In genomic region chr1:156814571-156815260, GRCh38 we compare ENCODE assay signal across 10 cellular contexts. TPM values are rescaled to one million over a fixed set of nuclear protein-coding genes. Genes with fewer than 3 reads are reported as not detected.
DNase-seq lines count a peak whose midpoint lies in the region; ATAC-seq lines count a peak whose summit lies in the region.
"Had no signal": no experiment of that assay in that cellular context is flagged by ENCODE, and none has a peak within 500 bp of the region (broad histone marks: within the 10 kb centered on the region; RNA-seq: fewer than 3 reads in every experiment).

No MANE protein-coding gene starts in this region.

- no peak overlapping the region for H3K4me3 ChIP-seq in NT2/D1 (ENCODE audit: insufficient read length, low read depth)
- H3K4me3 ChIP-seq in iPS-20b (ENCODE audit: low read length), result no peak overlapping the region

- DNase-seq in NT2/D1 (ENCODE audit: low read depth, low spot score), result no peak
- DNase-seq in activated T-helper 1 cell treated with anti-CD3 and anti-CD28 coated beads, Interleukin-12 subunit alpha, Interleukin-12 subunit beta, Interleukin-2, Interleukin-4 antibody, amounts not matched to agents 30 ng/mL and 10 ng/mL and 1 ng/mL, durations not matched to agents 14 hours and 24 hours and 36 hours (ENCODE audit: low spot score), result no peak
- DNase-seq in effector CD8-positive, alpha-beta T cell (lab: John Stamatoyannopoulos, UW), result no peak
- DNase-seq: NCI-H1694 treated with DMSO at 0.1 percent for 48 hours had no signal

- no peak for ATAC-seq in stimulated activated memory B cell treated with anti-CD40 and anti-IgM and Interleukin-4, amounts not matched to agents 10 μg/mL and 1 μg/mL and 100 μg/mL, for 72 hours
- no peak for ATAC-seq in HG02973 (IDR thresholded peaks at IDR 0.05; ENCODE audit: unreplicated experiment)
- no peak for ATAC-seq in HG02884 (IDR thresholded peaks at IDR 0.05; ENCODE audit: unreplicated experiment)
- ATAC-seq in HG03432 (IDR thresholded peaks at IDR 0.05; ENCODE audit: unreplicated experiment), result no peak

- H3K27ac Mint-ChIP-seq in activated T-helper 1 cell treated with anti-CD3 and anti-CD28 coated beads, Interleukin-12 subunit alpha, Interleukin-12 subunit beta, Interleukin-2, Interleukin-4 antibody, amounts not matched to agents 30 ng/mL and 10 ng/mL and 1 ng/mL, durations not matched to agents 14 hours and 24 hours and 36 hours, result peak overlapping the region; percentile 100
- H3K27ac Mint-ChIP-seq in stimulated activated memory B cell treated with anti-CD40 and anti-IgM and Interleukin-4, amounts not matched to agents 10 μg/mL and 1 μg/mL and 100 μg/mL, for 72 hours, result peak overlapping the region; percentile 61

- peak overlapping the region; percentile 85 for H3K4me3 Mint-ChIP-seq in activated T-helper 1 cell treated with anti-CD3 and anti-CD28 coated beads, Interleukin-12 subunit alpha, Interleukin-12 subunit beta, Interleukin-2, Interleukin-4 antibody, amounts not matched to agents 30 ng/mL and 10 ng/mL and 1 ng/mL, durations not matched to agents 14 hours and 24 hours and 36 hours
- H3K4me3 Mint-ChIP-seq in stimulated activated memory B cell treated with anti-CD40 and anti-IgM and Interleukin-4, amounts not matched to agents 10 μg/mL and 1 μg/mL and 100 μg/mL, for 72 hours, result peak overlapping the region; percentile 18

- intact Hi-C loops in activated T-helper 1 cell treated with anti-CD3 and anti-CD28 coated beads, Interleukin-12 subunit alpha, Interleukin-12 subunit beta, Interleukin-2, Interleukin-4 antibody, amounts not matched to agents 30 ng/mL and 10 ng/mL and 1 ng/mL, durations not matched to agents 14 hours and 24 hours and 36 hours (cut with micrococcal nuclease), result loop anchor here (1.0 to 10.0 kb wide), 6 partner anchors 8 to 320 kb away; partner anchors contain the start of genes ETV3, LRRC71 and MEF2D

- H3K36me3 Mint-ChIP-seq in activated T-helper 1 cell treated with anti-CD3 and anti-CD28 coated beads, Interleukin-12 subunit alpha, Interleukin-12 subunit beta, Interleukin-2, Interleukin-4 antibody, amounts not matched to agents 30 ng/mL and 10 ng/mL and 1 ng/mL, durations not matched to agents 14 hours and 24 hours and 36 hours (ENCODE audit: low read depth), result peaks cover 57% of the 10 kb centered on the region
- H3K36me3 Mint-ChIP-seq in stimulated activated memory B cell treated with anti-CD40 and anti-IgM and Interleukin-4, amounts not matched to agents 10 μg/mL and 1 μg/mL and 100 μg/mL, for 72 hours, result peaks cover 15% of the 10 kb centered on the region

- H3K4me1 ChIP-seq in NT2/D1 (ENCODE audit: insufficient read depth, insufficient read length) (peaks cover 41% of the 10 kb centered on the region), iPS-20b (ENCODE audit: insufficient read depth, low read length) (peaks cover 11% of the 10 kb centered on the region; the same call in 1 of the 2 replicates)

- H3K27me3 ChIP-seq in NT2/D1 (ENCODE audit: insufficient read depth, insufficient read length) (peaks cover 23% of the 10 kb centered on the region), iPS-20b (ENCODE audit: insufficient read depth, low read length) (peaks cover 64% of the 10 kb centered on the region)

- H3K27me3 Mint-ChIP-seq in activated T-helper 1 cell treated with anti-CD3 and anti-CD28 coated beads, Interleukin-12 subunit alpha, Interleukin-12 subunit beta, Interleukin-2, Interleukin-4 antibody, amounts not matched to agents 30 ng/mL and 10 ng/mL and 1 ng/mL, durations not matched to agents 14 hours and 24 hours and 36 hours (ENCODE audit: insufficient read depth), result no peaks in the 10 kb centered on the region
- H3K27me3 Mint-ChIP-seq in stimulated activated memory B cell treated with anti-CD40 and anti-IgM and Interleukin-4, amounts not matched to agents 10 μg/mL and 1 μg/mL and 100 μg/mL, for 72 hours, result no peaks in the 10 kb centered on the region

- peaks cover 68% of the 10 kb centered on the region for H3K4me1 Mint-ChIP-seq in activated T-helper 1 cell treated with anti-CD3 and anti-CD28 coated beads, Interleukin-12 subunit alpha, Interleukin-12 subunit beta, Interleukin-2, Interleukin-4 antibody, amounts not matched to agents 30 ng/mL and 10 ng/mL and 1 ng/mL, durations not matched to agents 14 hours and 24 hours and 36 hours (ENCODE audit: low read depth)
- H3K4me1 Mint-ChIP-seq in stimulated activated memory B cell treated with anti-CD40 and anti-IgM and Interleukin-4, amounts not matched to agents 10 μg/mL and 1 μg/mL and 100 μg/mL, for 72 hours, result peaks cover 41% of the 10 kb centered on the region

- no peaks in the 10 kb centered on the region for H3K9me3 Mint-ChIP-seq in activated T-helper 1 cell treated with anti-CD3 and anti-CD28 coated beads, Interleukin-12 subunit alpha, Interleukin-12 subunit beta, Interleukin-2, Interleukin-4 antibody, amounts not matched to agents 30 ng/mL and 10 ng/mL and 1 ng/mL, durations not matched to agents 14 hours and 24 hours and 36 hours
- H3K9me3 Mint-ChIP-seq in stimulated activated memory B cell treated with anti-CD40 and anti-IgM and Interleukin-4, amounts not matched to agents 10 μg/mL and 1 μg/mL and 100 μg/mL, for 72 hours, result no peaks in the 10 kb centered on the region

- H3K9ac ChIP-seq in NT2/D1 (ENCODE audit: insufficient read length, low read depth) (peak overlapping the region; percentile 68), iPS-20b (ENCODE audit: low read depth, low read length) (peak overlapping the region; percentile 77; the same call in 1 of the 2 replicates)

- H3K9me3 ChIP-seq in NT2/D1 (ENCODE audit: insufficient read depth, low read length), result no peaks in the 10 kb centered on the region
- H3K9me3 ChIP-seq in iPS-20b (ENCODE audit: insufficient read depth, low read depth, low read length), result no peaks in the 10 kb centered on the region

- H3K36me3 ChIP-seq in NT2/D1 (ENCODE audit: insufficient read depth, insufficient read length, low read length) (no peaks in the 10 kb centered on the region), iPS-20b (ENCODE audit: insufficient read depth, low read depth, low read length) (no peaks in the 10 kb centered on the region)

- H3K27ac ChIP-seq in iPS-20b (ENCODE audit: low read length), result no peak overlapping the region

RNA-seq across cellular contexts. Expression of gene SH2D2A, which starts 1.9 kb away (rescaled TPM):
- 283 and 286 TPM in 2 replicates for total RNA-seq in activated T-helper 1 cell treated with anti-CD3 and anti-CD28 coated beads, Interleukin-12 subunit alpha, Interleukin-12 subunit beta, Interleukin-2, Interleukin-4 antibody, amounts not matched to agents 30 ng/mL and 10 ng/mL and 1 ng/mL, durations not matched to agents 14 hours and 24 hours and 36 hours

RNA-seq across cellular contexts. Expression of gene INSRR, which starts 44.2 kb away (rescaled TPM):
- 0.65 and 0.78 TPM in 2 replicates for total RNA-seq in activated T-helper 1 cell treated with anti-CD3 and anti-CD28 coated beads, Interleukin-12 subunit alpha, Interleukin-12 subunit beta, Interleukin-2, Interleukin-4 antibody, amounts not matched to agents 30 ng/mL and 10 ng/mL and 1 ng/mL, durations not matched to agents 14 hours and 24 hours and 36 hours
- total RNA-seq: renal cortical epithelial cell had no signal

RNA-seq across cellular contexts. Expression of gene NTRK1, which starts 45.9 kb away (rescaled TPM):
- total RNA-seq in activated T-helper 1 cell treated with anti-CD3 and anti-CD28 coated beads, Interleukin-12 subunit alpha, Interleukin-12 subunit beta, Interleukin-2, Interleukin-4 antibody, amounts not matched to agents 30 ng/mL and 10 ng/mL and 1 ng/mL, durations not matched to agents 14 hours and 24 hours and 36 hours, result 49.1 and 49.8 TPM in 2 replicates
- total RNA-seq: renal cortical epithelial cell had no signal

RNA-seq across cellular contexts. Expression of gene PRCC, which starts 47.4 kb away (rescaled TPM):
- 117 TPM in 2 replicates for total RNA-seq in activated T-helper 1 cell treated with anti-CD3 and anti-CD28 coated beads, Interleukin-12 subunit alpha, Interleukin-12 subunit beta, Interleukin-2, Interleukin-4 antibody, amounts not matched to agents 30 ng/mL and 10 ng/mL and 1 ng/mL, durations not matched to agents 14 hours and 24 hours and 36 hours
